Comparison of ENCODE assay signal across 2 cellular contexts in the genomic region with DNA sequence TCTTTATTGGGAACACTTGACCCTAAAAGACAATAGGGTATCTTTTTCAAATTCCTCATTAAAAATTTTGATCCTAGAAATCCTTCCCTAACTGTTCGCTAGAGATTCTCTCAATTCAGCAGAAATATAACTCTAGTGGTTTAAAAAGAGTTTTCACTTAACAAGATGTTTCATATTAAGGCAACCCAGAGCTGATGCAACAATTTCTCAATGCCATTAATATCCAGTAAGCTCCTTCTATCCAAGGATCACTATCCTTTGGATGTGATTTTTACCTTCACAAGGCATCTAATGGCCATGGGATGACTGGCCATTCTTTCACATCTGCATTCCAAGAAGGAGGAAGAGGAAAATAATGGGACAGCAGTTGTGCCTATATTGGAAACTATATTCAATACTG.
TF ChIP-seq lines count a peak whose summit lies in the region.

No MANE protein-coding gene starts in this region.

TF ChIP-seq in IMR-90, 13 proteins besides CTCF, POLR2A, EP300 and RAD21 (continued from another document):
- TF ChIP-seq, protein P1, sequence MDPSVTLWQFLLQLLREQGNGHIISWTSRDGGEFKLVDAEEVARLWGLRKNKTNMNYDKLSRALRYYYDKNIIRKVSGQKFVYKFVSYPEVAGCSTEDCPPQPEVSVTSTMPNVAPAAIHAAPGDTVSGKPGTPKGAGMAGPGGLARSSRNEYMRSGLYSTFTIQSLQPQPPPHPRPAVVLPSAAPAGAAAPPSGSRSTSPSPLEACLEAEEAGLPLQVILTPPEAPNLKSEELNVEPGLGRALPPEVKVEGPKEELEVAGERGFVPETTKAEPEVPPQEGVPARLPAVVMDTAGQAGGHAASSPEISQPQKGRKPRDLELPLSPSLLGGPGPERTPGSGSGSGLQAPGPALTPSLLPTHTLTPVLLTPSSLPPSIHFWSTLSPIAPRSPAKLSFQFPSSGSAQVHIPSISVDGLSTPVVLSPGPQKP (IDR thresholded peaks at IDR 0.05; ENCODE audit: borderline replicate concordance, low read depth, low read length), result no peak

TF ChIP-seq in SK-N-SH treated with all-trans-retinoic acid at 6 μM for 48 hours, 23 proteins besides CTCF, POLR2A, EP300 and RAD21:
- no peak for TF ChIP-seq TSHZ2 (CRISPR knock-in tag; IDR thresholded peaks at IDR 0.05)
- no peak for TF ChIP-seq ZNF8 (CRISPR knock-in tag; IDR thresholded peaks at IDR 0.05)
- no peak for TF ChIP-seq ZNF565 (CRISPR knock-in tag; conservative IDR thresholded peaks at IDR 0.05; ENCODE audit: low read depth)
- no peak for TF ChIP-seq ZFP30 (CRISPR knock-in tag; IDR thresholded peaks at IDR 0.05)
- TF ChIP-seq TCF4 (CRISPR knock-in tag; IDR thresholded peaks at IDR 0.05; ENCODE audit: borderline replicate concordance), result no peak
- no peak for TF ChIP-seq BACH2 (CRISPR knock-in tag; IDR thresholded peaks at IDR 0.05; ENCODE audit: borderline replicate concordance)
- no peak for TF ChIP-seq CSDC2 (CRISPR knock-in tag; IDR thresholded peaks at IDR 0.05)
